In genomic region chr7:115332691-115333090, GRCh38 we compare ENCODE assay signal across 24 cellular contexts.
"Had no signal": no experiment of that assay in that cellular context is flagged by ENCODE, and none has a peak within 500 bp of the region (broad histone marks: within the 10 kb centered on the region; RNA-seq: fewer than 3 reads in every experiment).

No MANE protein-coding gene starts in this region.

- H3K4me3 ChIP-seq: gastrocnemius medialis, heart right ventricle, prostate gland, skin epidermis, tibial artery had no signal

- H3K36me3 ChIP-seq: gastrocnemius medialis, heart right ventricle, prostate gland, tibial artery had no signal

- DNase-seq: activated CD4-positive, alpha-beta T cell treated with anti-CD3 and anti-CD28 coated beads, Interleukin-2, amount 10 ng/mL, durations not matched to agents 24 days and 14 days; activated CD8-positive, alpha-beta T cell treated with anti-CD3 and anti-CD28 coated beads for 36 hours; activated naive CD4-positive, alpha-beta T cell treated with Interleukin-2 at 50 U/mL for 16 hours; activated naive CD8-positive, alpha-beta T cell treated with anti-CD3 and anti-CD28 coated beads, Interleukin-2, amount 10 ng/mL, durations not matched to agents 7 days and 5 days; activated T-cell treated with anti-CD3 and anti-CD28 coated beads, Interleukin-2, amount 50 U/mL, for 24 hours; cortex of kidney; gastrocnemius medialis; heart right ventricle; left ventricle myocardium superior; naive thymus-derived CD8-positive, alpha-beta T cell; right cardiac atrium; stimulated activated naive CD8-positive, alpha-beta T cell treated with anti-CD3 and anti-CD28 coated beads, Interleukin-15, Interleukin-2, amounts not matched to agents 100 U/mL and 50 U/mL, for 24 hours; substantia nigra; T-helper 1 cell; T-helper 9 cell; tibial artery had no signal

- ATAC-seq: activated CD8-positive, alpha-beta T cell treated with anti-CD3 and anti-CD28 coated beads for 36 hours; gastrocnemius medialis; heart right ventricle; left ventricle myocardium superior; naive thymus-derived CD8-positive, alpha-beta T cell; right cardiac atrium; stimulated activated naive CD8-positive, alpha-beta T cell treated with anti-CD3 and anti-CD28 coated beads, Interleukin-15, Interleukin-2, amounts not matched to agents 100 U/mL and 50 U/mL, for 24 hours had no signal

- H3K4me3 Mint-ChIP-seq: activated CD4-positive, alpha-beta T cell treated with anti-CD3 and anti-CD28 coated beads, Interleukin-2, amount 10 ng/mL, durations not matched to agents 24 days and 14 days; activated CD8-positive, alpha-beta T cell treated with anti-CD3 and anti-CD28 coated beads for 36 hours; activated naive CD8-positive, alpha-beta T cell treated with anti-CD3 and anti-CD28 coated beads, Interleukin-2, amount 10 ng/mL, durations not matched to agents 7 days and 5 days; activated T-cell treated with anti-CD3 and anti-CD28 coated beads, Interleukin-2, amount 50 U/mL, for 24 hours; brain; central memory CD8-positive, alpha-beta T cell; memory B cell; naive thymus-derived CD8-positive, alpha-beta T cell had no signal

- H3K9me3 ChIP-seq: gastrocnemius medialis, heart right ventricle, prostate gland, tibial artery had no signal

- H3K36me3 Mint-ChIP-seq: activated naive CD8-positive, alpha-beta T cell treated with anti-CD3 and anti-CD28 coated beads, Interleukin-2, amount 10 ng/mL, durations not matched to agents 7 days and 5 days; brain; memory B cell; naive thymus-derived CD8-positive, alpha-beta T cell had no signal

- H3K4me1 ChIP-seq: gastrocnemius medialis, heart right ventricle, prostate gland, tibial artery had no signal

- H3K9me3 Mint-ChIP-seq: activated CD4-positive, alpha-beta T cell treated with anti-CD3 and anti-CD28 coated beads, Interleukin-2, amount 10 ng/mL, durations not matched to agents 24 days and 14 days; activated CD8-positive, alpha-beta T cell treated with anti-CD3 and anti-CD28 coated beads for 36 hours; activated T-cell treated with anti-CD3 and anti-CD28 coated beads, Interleukin-2, amount 50 U/mL, for 24 hours; activated T-helper 2 cell treated with anti-CD3 and anti-CD28 coated beads, Interferon-gamma antibody, Interleukin-2, Interleukin-4, amounts not matched to agents 10 μg/mL and 5 μg/mL and 100 μg/mL, durations not matched to agents 14 hours and 24 hours and 36 hours; brain; central memory CD8-positive, alpha-beta T cell; memory B cell; naive thymus-derived CD8-positive, alpha-beta T cell had no signal

- H3K27me3 Mint-ChIP-seq: activated T-cell treated with anti-CD3 and anti-CD28 coated beads, Interleukin-2, amount 50 U/mL, for 24 hours; brain; central memory CD8-positive, alpha-beta T cell; memory B cell had no signal

- H3K27ac Mint-ChIP-seq: activated CD4-positive, alpha-beta T cell treated with anti-CD3 and anti-CD28 coated beads, Interleukin-2, amount 10 ng/mL, durations not matched to agents 24 days and 14 days; activated CD8-positive, alpha-beta T cell treated with anti-CD3 and anti-CD28 coated beads for 36 hours; activated naive CD8-positive, alpha-beta T cell treated with anti-CD3 and anti-CD28 coated beads, Interleukin-2, amount 10 ng/mL, durations not matched to agents 7 days and 5 days; activated T-cell treated with anti-CD3 and anti-CD28 coated beads, Interleukin-2, amount 50 U/mL, for 24 hours; activated T-helper 2 cell treated with anti-CD3 and anti-CD28 coated beads, Interferon-gamma antibody, Interleukin-2, Interleukin-4, amounts not matched to agents 10 μg/mL and 5 μg/mL and 100 μg/mL, durations not matched to agents 14 hours and 24 hours and 36 hours; brain; memory B cell; naive thymus-derived CD8-positive, alpha-beta T cell had no signal

- H3K27ac ChIP-seq: gastrocnemius medialis, heart right ventricle, prostate gland, skin epidermis, tibial artery had no signal

- FAIRE-seq: endometrium, urothelium cell line had no signal

- H3K4me1 Mint-ChIP-seq: activated CD4-positive, alpha-beta T cell treated with anti-CD3 and anti-CD28 coated beads, Interleukin-2, amount 10 ng/mL, durations not matched to agents 24 days and 14 days; activated naive CD8-positive, alpha-beta T cell treated with anti-CD3 and anti-CD28 coated beads, Interleukin-2, amount 10 ng/mL, durations not matched to agents 7 days and 5 days; brain; central memory CD8-positive, alpha-beta T cell; memory B cell; naive thymus-derived CD8-positive, alpha-beta T cell had no signal

- H3K27me3 ChIP-seq: gastrocnemius medialis, heart right ventricle, tibial artery had no signal
